23 cellular contexts compared by ENCODE assay signal in the genomic region with DNA sequence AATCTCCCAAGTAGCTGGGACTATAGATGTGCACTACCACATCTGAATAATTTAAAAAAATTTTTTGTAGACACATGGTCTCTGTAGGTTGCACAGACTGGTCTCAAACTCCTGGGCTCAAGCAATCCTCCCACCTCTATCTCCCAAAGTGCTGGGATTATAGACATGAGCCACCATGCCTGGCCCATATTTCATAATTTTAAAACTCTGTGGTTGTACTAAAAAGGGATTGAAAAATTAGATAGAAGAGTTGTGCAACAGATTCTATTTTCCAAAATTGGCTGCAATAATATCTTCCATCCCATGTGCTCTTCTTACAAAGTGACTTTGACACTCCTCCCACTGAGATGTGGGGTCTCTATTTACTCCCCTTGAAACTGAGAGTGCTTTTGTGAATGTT.
"Had no signal": no experiment of that assay in that cellular context is flagged by ENCODE, and none has a peak within 500 bp of the region (broad histone marks: within the 10 kb centered on the region; RNA-seq: fewer than 3 reads in every experiment).

No MANE protein-coding gene starts in this region.

- H3K4me3 ChIP-seq: body of pancreas, esophagus squamous epithelium, gastroesophageal sphincter, hepatocyte, right lobe of liver, skin epidermis, thoracic aorta had no signal

- ATAC-seq: body of pancreas, gastroesophageal sphincter, left cardiac atrium, right lobe of liver had no signal

- H3K36me3 ChIP-seq: esophagus squamous epithelium, gastroesophageal sphincter, neutrophil, right lobe of liver, thoracic aorta had no signal

- H3K27me3 ChIP-seq: body of pancreas, esophagus squamous epithelium, hepatocyte, neutrophil, right lobe of liver had no signal

- DNase-seq: activated CD4-positive, alpha-beta T cell treated with anti-CD3 and anti-CD28 coated beads for 4 hours; activated CD4-positive, alpha-beta T cell treated with anti-CD3 and anti-CD28 coated beads, Interleukin-2, amount 50 U/mL, for 4 hours; activated naive CD4-positive, alpha-beta T cell; activated T-cell treated with anti-CD3 and anti-CD28 coated beads for 4 hours; activated T-cell treated with anti-CD3 and anti-CD28 coated beads, Interleukin-2, amount 50 U/mL, for 72 hours; aorta; body of pancreas; effector CD8-positive, alpha-beta T cell; esophagus squamous epithelium; islet precursor cell; left cardiac atrium; mammary epithelial cell; right lobe of liver; stimulated activated CD4-positive, alpha-beta T cell treated with anti-CD3 and anti-CD28 coated beads, Interleukin-12 subunit alpha, Interleukin-12 subunit beta, amount 100 ng/mL, for 4 hours; stimulated activated CD4-positive, alpha-beta T cell treated with anti-CD3 and anti-CD28 coated beads, Interleukin-4, amount 100 ng/mL, for 1 hour; trophoblast cell had no signal

- H3K9me3 ChIP-seq: body of pancreas, esophagus squamous epithelium, gastroesophageal sphincter, neutrophil, right lobe of liver, thoracic aorta had no signal

- H3K27ac ChIP-seq: body of pancreas, epithelial cell of prostate, esophagus squamous epithelium, gastroesophageal sphincter, hepatocyte, neutrophil, right lobe of liver, skin epidermis, thoracic aorta, VCaP had no signal

- H3K4me1 ChIP-seq: body of pancreas, esophagus squamous epithelium, gastroesophageal sphincter had no signal
